Comparison of ENCODE assay signal across 8 cellular contexts in genomic region chr1:161725888-161726630, GRCh38. TPM values are rescaled to one million over a fixed set of nuclear protein-coding genes. Genes with fewer than 3 reads are reported as not detected.
DNase-seq lines count a peak whose midpoint lies in the region; ATAC-seq and TF ChIP-seq lines count a peak whose summit lies in the region.

No MANE protein-coding gene starts in this region.

- no peaks in the 10 kb centered on the region for H3K27me3 ChIP-seq in foreskin keratinocyte
- no peaks in the 10 kb centered on the region for H3K27me3 ChIP-seq in vagina

- peak overlapping the region; percentile 82 for H3K4me3 ChIP-seq in vagina

- H3K4me3 Mint-ChIP-seq in activated T-helper 2 cell treated with anti-CD3 and anti-CD28 coated beads, Interferon-gamma antibody, Interleukin-2, Interleukin-4, amounts not matched to agents 10 μg/mL and 5 μg/mL and 100 μg/mL, durations not matched to agents 14 hours and 24 hours and 36 hours (ENCODE audit: low read depth), result peak overlapping the region; percentile 85
- H3K4me3 Mint-ChIP-seq in neural crest cell, result peak overlapping the region; percentile 98

- H3K36me3 ChIP-seq in vagina, result no peaks in the 10 kb centered on the region

- H3K27ac ChIP-seq in foreskin keratinocyte, result no peak overlapping the region
- H3K27ac ChIP-seq in vagina, result peak overlapping the region; percentile 94

- no peaks in the 10 kb centered on the region for H3K36me3 Mint-ChIP-seq in activated T-helper 2 cell treated with anti-CD3 and anti-CD28 coated beads, Interferon-gamma antibody, Interleukin-2, Interleukin-4, amounts not matched to agents 10 μg/mL and 5 μg/mL and 100 μg/mL, durations not matched to agents 14 hours and 24 hours and 36 hours (ENCODE audit: low read depth)
- no peaks in the 10 kb centered on the region for H3K36me3 Mint-ChIP-seq in neural crest cell (ENCODE audit: low read depth)

- ATAC-seq in HG03039 (IDR thresholded peaks at IDR 0.05; ENCODE audit: unreplicated experiment) (peak; percentile 10), foreskin keratinocyte (peak; percentile 44)

- peaks cover 50% of the 10 kb centered on the region for H3K4me1 Mint-ChIP-seq in activated T-helper 2 cell treated with anti-CD3 and anti-CD28 coated beads, Interferon-gamma antibody, Interleukin-2, Interleukin-4, amounts not matched to agents 10 μg/mL and 5 μg/mL and 100 μg/mL, durations not matched to agents 14 hours and 24 hours and 36 hours (ENCODE audit: low read depth)
- H3K4me1 Mint-ChIP-seq in neural crest cell, result peaks cover 8% of the 10 kb centered on the region

- H3K27me3 Mint-ChIP-seq in activated T-helper 2 cell treated with anti-CD3 and anti-CD28 coated beads, Interferon-gamma antibody, Interleukin-2, Interleukin-4, amounts not matched to agents 10 μg/mL and 5 μg/mL and 100 μg/mL, durations not matched to agents 14 hours and 24 hours and 36 hours (ENCODE audit: low read depth), result peaks cover 48% of the 10 kb centered on the region
- H3K27me3 Mint-ChIP-seq in neural crest cell (ENCODE audit: low read depth), result peaks cover 76% of the 10 kb centered on the region

- intact Hi-C loops in activated T-helper 2 cell treated with anti-CD3 and anti-CD28 coated beads, Interferon-gamma antibody, Interleukin-2, Interleukin-4, amounts not matched to agents 10 μg/mL and 5 μg/mL and 100 μg/mL, durations not matched to agents 14 hours and 24 hours and 36 hours (cut with micrococcal nuclease), result loop anchor here (2.0 kb wide), 1 partner anchor 15 kb away; no protein-coding TSS in a partner anchor
- intact Hi-C loops in vagina (cut with DNase I), result no loop called here

- TF ChIP-seq POLR2A in vagina (IDR thresholded peaks at IDR 0.05), result no peak

- no peaks in the 10 kb centered on the region for H3K9me3 ChIP-seq in vagina

- TF ChIP-seq CTCF in foreskin keratinocyte (conservative IDR thresholded peaks at IDR 0.05) (peak; percentile 41), neural crest cell (conservative IDR thresholded peaks at IDR 0.05) (peak; percentile 63), vagina (IDR thresholded peaks at IDR 0.05) (peak in 1 of 3 experiments; percentile 48)

- H3K4me1 ChIP-seq in foreskin keratinocyte (peaks cover 22% of the 10 kb centered on the region), vagina (peaks cover 15% of the 10 kb centered on the region)

- DNase-seq in SKM-1 treated with dmso at 0.1 percent for 144 hours (lab: John Stamatoyannopoulos, UW; ENCODE audit: unreplicated experiment) (peak; percentile 43), SKM-1 (lab: John Stamatoyannopoulos, UW; ENCODE audit: unreplicated experiment) (no peak), OCI-M1 (lab: John Stamatoyannopoulos, UW) (peak; percentile 86), foreskin keratinocyte (peak in 1 of 2 donors; percentile 60), neural crest cell (ENCODE audit: low read depth, low spot score) (peak; percentile 50), vagina (ENCODE audit: extremely low spot score in 2 of 2) (peak in 1 of 2 donors; percentile 89)
- DNase-seq in activated T-helper 2 cell treated with anti-CD3 and anti-CD28 coated beads, Interferon-gamma antibody, Interleukin-2, Interleukin-4, amounts not matched to agents 10 μg/mL and 5 μg/mL and 100 μg/mL, durations not matched to agents 14 hours and 24 hours and 36 hours (ENCODE audit: low spot score), result peak; percentile 32

- H3K9me3 Mint-ChIP-seq in activated T-helper 2 cell treated with anti-CD3 and anti-CD28 coated beads, Interferon-gamma antibody, Interleukin-2, Interleukin-4, amounts not matched to agents 10 μg/mL and 5 μg/mL and 100 μg/mL, durations not matched to agents 14 hours and 24 hours and 36 hours, result no peaks in the 10 kb centered on the region
- no peaks in the 10 kb centered on the region for H3K9me3 Mint-ChIP-seq in neural crest cell

- H3K27ac Mint-ChIP-seq in activated T-helper 2 cell treated with anti-CD3 and anti-CD28 coated beads, Interferon-gamma antibody, Interleukin-2, Interleukin-4, amounts not matched to agents 10 μg/mL and 5 μg/mL and 100 μg/mL, durations not matched to agents 14 hours and 24 hours and 36 hours, result no peak overlapping the region
- no peak overlapping the region for H3K27ac Mint-ChIP-seq in neural crest cell (ENCODE audit: unreplicated experiment)

RNA-seq across cellular contexts. Expression of gene FCRLB, which starts 4.7 kb away (rescaled TPM):
- 0.16 TPM in 1 of 2 replicates, not detected in the other for total RNA-seq in activated T-helper 2 cell treated with anti-CD3 and anti-CD28 coated beads, Interferon-gamma antibody, Interleukin-2, Interleukin-4, amounts not matched to agents 10 μg/mL and 5 μg/mL and 100 μg/mL, durations not matched to agents 14 hours and 24 hours and 36 hours
- total RNA-seq in foreskin keratinocyte (0.51 and 0.92 TPM in 2 replicates), neural crest cell (0.40 and 0.43 TPM in 2 replicates), vagina (not detected)
- 0.72 and 0.87 TPM in 2 replicates for polyA plus RNA-seq in foreskin keratinocyte

RNA-seq across cellular contexts. Expression of gene FCRLA, which starts 19.0 kb away (rescaled TPM):
- total RNA-seq in activated T-helper 2 cell treated with anti-CD3 and anti-CD28 coated beads, Interferon-gamma antibody, Interleukin-2, Interleukin-4, amounts not matched to agents 10 μg/mL and 5 μg/mL and 100 μg/mL, durations not matched to agents 14 hours and 24 hours and 36 hours, result not detected in 2 replicates
- total RNA-seq in foreskin keratinocyte (0.53 and 0.58 TPM in 2 replicates), neural crest cell (not detected in 2 replicates), vagina (not detected)
- 0.45 and 0.77 TPM in 2 replicates for polyA plus RNA-seq in foreskin keratinocyte

RNA-seq across cellular contexts. Expression of gene DUSP12, which starts 23.5 kb away (rescaled TPM):
- total RNA-seq in activated T-helper 2 cell treated with anti-CD3 and anti-CD28 coated beads, Interferon-gamma antibody, Interleukin-2, Interleukin-4, amounts not matched to agents 10 μg/mL and 5 μg/mL and 100 μg/mL, durations not matched to agents 14 hours and 24 hours and 36 hours, result 31.2 and 38.0 TPM in 2 replicates
- total RNA-seq in foreskin keratinocyte (31.9 and 32.0 TPM in 2 replicates), neural crest cell (39.8 and 42.0 TPM in 2 replicates), vagina (34.1 TPM)
- 27.1 and 30.0 TPM in 2 replicates for polyA plus RNA-seq in foreskin keratinocyte

RNA-seq across cellular contexts. Expression of gene ATF6, which starts 40.1 kb away (rescaled TPM):
- total RNA-seq in activated T-helper 2 cell treated with anti-CD3 and anti-CD28 coated beads, Interferon-gamma antibody, Interleukin-2, Interleukin-4, amounts not matched to agents 10 μg/mL and 5 μg/mL and 100 μg/mL, durations not matched to agents 14 hours and 24 hours and 36 hours, result 29.6 and 30.4 TPM in 2 replicates
- 16.1 and 16.8 TPM in 2 replicates for total RNA-seq in foreskin keratinocyte
- 8.3 and 10.8 TPM in 2 replicates for polyA plus RNA-seq in foreskin keratinocyte
- total RNA-seq in neural crest cell, result 17.8 and 18.5 TPM in 2 replicates
- 21.1 TPM for total RNA-seq in vagina
